In genomic region chr18:32439241-32439640, GRCh38 we compare ENCODE assay signal across 20 cellular contexts.
"Had no signal": no experiment of that assay in that cellular context is flagged by ENCODE, and none has a peak within 500 bp of the region (broad histone marks: within the 10 kb centered on the region; RNA-seq: fewer than 3 reads in every experiment).

No MANE protein-coding gene starts in this region.

- H3K9me3 Mint-ChIP-seq: nephron; neural progenitor cell; stimulated activated naive B cell treated with anti-CD40 and anti-IgM and Interleukin-4, amounts not matched to agents 10 μg/mL and 1 μg/mL and 100 μg/mL, for 72 hours; stimulated activated naive CD8-positive, alpha-beta T cell treated with anti-CD3 and anti-CD28 coated beads, Interleukin-15, Interleukin-2, amounts not matched to agents 100 ng/mL and 50 ng/mL, for 24 hours had no signal

- ATAC-seq: naive thymus-derived CD4-positive, alpha-beta T cell; psoas muscle; right cardiac atrium had no signal

- H3K4me1 ChIP-seq: suprapubic skin had no signal

- H3K4me3 ChIP-seq: coronary artery, esophagus muscularis mucosa, heart right ventricle, neural progenitor cell, psoas muscle, sigmoid colon, suprapubic skin, transverse colon, vagina had no signal

- H3K4me2 ChIP-seq: neural progenitor cell had no signal

- H3K4me1 Mint-ChIP-seq: naive thymus-derived CD4-positive, alpha-beta T cell; stimulated activated naive B cell treated with anti-CD40 and anti-IgM and Interleukin-4, amounts not matched to agents 10 μg/mL and 1 μg/mL and 100 μg/mL, for 72 hours had no signal

- H3K36me3 Mint-ChIP-seq: naive thymus-derived CD4-positive, alpha-beta T cell; neural progenitor cell; stimulated activated naive B cell treated with anti-CD40 and anti-IgM and Interleukin-4, amounts not matched to agents 10 μg/mL and 1 μg/mL and 100 μg/mL, for 72 hours had no signal

- H3K27ac Mint-ChIP-seq: naive thymus-derived CD4-positive, alpha-beta T cell; nephron; neural progenitor cell; stimulated activated naive B cell treated with anti-CD40 and anti-IgM and Interleukin-4, amounts not matched to agents 10 μg/mL and 1 μg/mL and 100 μg/mL, for 72 hours; stimulated activated naive CD8-positive, alpha-beta T cell treated with anti-CD3 and anti-CD28 coated beads, Interleukin-15, Interleukin-2, amounts not matched to agents 100 ng/mL and 50 ng/mL, for 24 hours had no signal

- DNase-seq: dermis blood vessel endothelial cell; effector memory CD4-positive, alpha-beta T cell; foreskin melanocyte; glutamatergic neuron; heart right ventricle; left cardiac atrium; mammary epithelial cell; psoas muscle; right cardiac atrium; sigmoid colon; stimulated activated naive B cell treated with anti-CD40 and anti-IgM and Interleukin-4, amounts not matched to agents 10 μg/mL and 1 μg/mL and 100 μg/mL, for 72 hours; transverse colon had no signal

- H3K27me3 ChIP-seq: esophagus muscularis mucosa, heart right ventricle, neural progenitor cell, sigmoid colon, suprapubic skin, transverse colon, vagina had no signal

- H3K27ac ChIP-seq: coronary artery, esophagus muscularis mucosa, neural progenitor cell, psoas muscle, sigmoid colon, suprapubic skin, transverse colon, vagina had no signal

- H3K4me3 Mint-ChIP-seq: naive thymus-derived CD4-positive, alpha-beta T cell; nephron; neural progenitor cell; stimulated activated naive B cell treated with anti-CD40 and anti-IgM and Interleukin-4, amounts not matched to agents 10 μg/mL and 1 μg/mL and 100 μg/mL, for 72 hours; stimulated activated naive CD8-positive, alpha-beta T cell treated with anti-CD3 and anti-CD28 coated beads, Interleukin-15, Interleukin-2, amounts not matched to agents 100 ng/mL and 50 ng/mL, for 24 hours had no signal

- H3K9ac ChIP-seq: neural progenitor cell had no signal

- H3K9me3 ChIP-seq: esophagus muscularis mucosa, heart right ventricle, psoas muscle, sigmoid colon, suprapubic skin, transverse colon, vagina had no signal

- H2AFZ ChIP-seq: neural progenitor cell had no signal

- H3K36me3 ChIP-seq: esophagus muscularis mucosa, heart right ventricle, neural progenitor cell, sigmoid colon, suprapubic skin, transverse colon, vagina had no signal
